ENCODE assay signal across 11 cellular contexts in the genomic region with DNA sequence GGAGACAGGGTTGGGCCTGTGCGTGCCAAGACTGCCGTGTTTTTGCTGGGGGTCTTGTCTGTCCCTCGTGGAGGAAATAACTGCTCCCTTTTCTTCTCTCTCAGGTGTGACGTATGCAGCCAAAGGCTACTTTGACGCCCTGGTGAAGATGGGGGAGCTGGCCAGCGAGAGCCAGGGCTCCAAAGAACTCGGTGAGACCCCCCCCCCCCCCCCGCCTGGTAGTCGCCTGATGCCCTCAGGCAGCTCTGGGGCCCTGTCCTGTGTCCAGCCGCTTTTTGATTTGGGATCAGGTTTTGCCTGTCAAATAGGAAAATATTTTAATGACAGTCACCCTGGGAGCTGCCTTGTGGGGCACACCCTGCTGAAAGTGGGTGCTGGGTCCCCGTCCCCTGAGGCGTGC. TPM values are rescaled to one million over a fixed set of nuclear protein-coding genes. Genes with fewer than 3 reads are reported as not detected.
DNase-seq lines count a peak whose midpoint lies in the region; ATAC-seq and TF ChIP-seq lines count a peak whose summit lies in the region.
"Had no signal": no experiment of that assay in that cellular context is flagged by ENCODE, and none has a peak within 500 bp of the region (broad histone marks: within the 10 kb centered on the region; RNA-seq: fewer than 3 reads in every experiment).

No MANE protein-coding gene starts in this region.

- no peak for TF ChIP-seq RAD21 in SK-N-SH (IDR thresholded peaks at IDR 0.05; ENCODE audit: low read length)

- H3K27me3 ChIP-seq in SK-N-SH (ENCODE audit: insufficient read depth): no peaks in the 10 kb centered on the region
- no peaks in the 10 kb centered on the region for H3K27me3 ChIP-seq in endodermal cell (ENCODE audit: control insufficient read depth, insufficient read depth, low read length, poor library complexity, severe bottlenecking)
- no peaks in the 10 kb centered on the region for H3K27me3 ChIP-seq in transverse colon
- no peaks in the 10 kb centered on the region for H3K27me3 ChIP-seq in adrenal gland

- POLR2A ChIA-PET in SK-N-SH (lab: Yijun Ruan, JAX): interaction anchor here (1.7 kb wide), 1 partner anchor 19 kb away, joined by 6 read pairs; no protein-coding TSS in a partner anchor

- TF ChIP-seq EP300 in SK-N-SH (IDR thresholded peaks at IDR 0.05; ENCODE audit: borderline replicate concordance in 1 of 2, low read depth in 1 of 2, low read length in 1 of 2) (no peak), transverse colon (IDR thresholded peaks at IDR 0.05; ENCODE audit: low read depth) (no peak)

- 86% methylated on average over 12 of the region's 12 CpGs for WGBS in SK-N-SH (ENCODE audit: low lambda C conversion rate)
- 90 to 91% methylated on average over 7 to 10 of the region's 12 CpGs for WGBS in endodermal cell (ENCODE audit: insufficient coverage in 1 of 2, insufficient read length in 1 of 2), 2 experiments
- WGBS in transverse colon (ENCODE audit: low coverage in 1 of 2), 2 donors: 93% methylated on average over 11 of the region's 12 CpGs; no CpG with 5 or more reads in 1 of the 2 donors
- WGBS in adrenal gland, 4 donors: 75 to 86% (median 83%) methylated on average over 6 to 12 of the region's 12 CpGs

- H3K36me3 ChIP-seq in SK-N-SH (replicated peaks in 1 of 2; ENCODE audit: control insufficient read depth in 1 of 2, insufficient read depth in 2 of 2, low read length in 1 of 2) (peaks cover 2 to 5% of the 10 kb centered on the region in 2 experiments), endodermal cell (ENCODE audit: control insufficient read depth, insufficient read depth, low read length) (peaks cover 3% of the 10 kb centered on the region), transverse colon (no peaks in the 10 kb centered on the region), adrenal gland (replicated peaks in 1 of 2) (peaks cover 0 to 3% of the 10 kb centered on the region in 2 donors)

- TF ChIP-seq POLR2A in transverse colon (IDR thresholded peaks at IDR 0.05) (no peak), adrenal gland (IDR thresholded peaks at IDR 0.05) (no peak)

- peaks cover 13% of the 10 kb centered on the region for H3K36me3 Mint-ChIP-seq in endodermal cell (ENCODE audit: low read depth)
- peaks cover 29% of the 10 kb centered on the region for H3K36me3 Mint-ChIP-seq in nephron progenitor cell (ENCODE audit: low read depth)

- no peaks in the 10 kb centered on the region for H3F3A ChIP-seq in SK-N-SH (replicated peaks; ENCODE audit: insufficient read depth)

- H3K9me2 ChIP-seq in SK-N-SH: no peaks in the 10 kb centered on the region

- TF ChIP-seq CTCF in SK-N-SH (IDR thresholded peaks at IDR 0.05) (no peak), endodermal cell (conservative IDR thresholded peaks at IDR 0.05) (no peak), nephron progenitor cell (IDR thresholded peaks at IDR 0.05) (no peak), transverse colon (IDR thresholded peaks at IDR 0.05) (no peak), adrenal gland (IDR thresholded peaks at IDR 0.05) (no peak)

- no peak overlapping the region for H3K4me2 ChIP-seq in SK-N-SH

- H3K9ac ChIP-seq in SK-N-SH (no peak overlapping the region), endodermal cell (ENCODE audit: extremely low read depth, low read length, poor library complexity, severe bottlenecking) (no peak overlapping the region)

- no peak overlapping the region for H2AFZ ChIP-seq in SK-N-SH (ENCODE audit: low read depth)

- intact Hi-C loops in transverse colon (cut with DNase I; ENCODE audit: low total_unique reads): no loop called here
- intact Hi-C loops in adrenal gland (cut with DNase I): no loop called here

- peak overlapping the region in 1 of 2 experiments; percentile 45; a peak in 2 of 4 replicates for H3K27ac ChIP-seq in SK-N-SH (ENCODE audit: low read depth in 2 of 2, low read length in 1 of 2)
- H3K27ac ChIP-seq in endodermal cell (ENCODE audit: low read depth, low read length): peak overlapping the region; percentile 78
- peak overlapping the region; percentile 74 to 82 (median 80) for H3K27ac ChIP-seq in transverse colon
- peak overlapping the region in 2 of 5 donors; percentile 45 to 58 for H3K27ac ChIP-seq in adrenal gland

- H3K4me1 Mint-ChIP-seq in endodermal cell: peaks cover 13% of the 10 kb centered on the region
- H3K4me1 Mint-ChIP-seq in nephron progenitor cell: peaks cover 34% of the 10 kb centered on the region
- H3K4me1 Mint-ChIP-seq: activated B cell treated with CpG ODN at 0.5 μM for 24 hours had no signal

- no peak overlapping the region for H3K27ac Mint-ChIP-seq in endodermal cell
- peak overlapping the region; percentile 78 for H3K27ac Mint-ChIP-seq in nephron progenitor cell
- H3K27ac Mint-ChIP-seq: activated B cell treated with CpG ODN at 0.5 μM for 24 hours had no signal

- H3K4me3 ChIP-seq in SK-N-SH (ENCODE audit: low read depth in 2 of 2, low read length in 1 of 2): no peak overlapping the region
- H3K4me3 ChIP-seq in endodermal cell (ENCODE audit: low read length): no peak overlapping the region
- no peak overlapping the region for H3K4me3 ChIP-seq in transverse colon
- H3K4me3 ChIP-seq in adrenal gland: no peak overlapping the region

- no peak for ATAC-seq in SK-N-SH treated with all-trans-retinoic acid at 6 μM for 48 hours

- H3K4me1 ChIP-seq in SK-N-SH (ENCODE audit: control insufficient read depth in 1 of 2, insufficient read depth in 2 of 2, low read depth in 1 of 2, low read length in 1 of 2): peaks cover 9 to 19% of the 10 kb centered on the region in 2 experiments; a peak in 1 of 4 replicates
- H3K4me1 ChIP-seq in endodermal cell (ENCODE audit: control insufficient read depth, insufficient read depth, low read length): peaks cover 3% of the 10 kb centered on the region
- peaks cover 3 to 40% (median 29%) of the 10 kb centered on the region in 4 donors for H3K4me1 ChIP-seq in transverse colon
- H3K4me1 ChIP-seq in adrenal gland (replicated peaks in 1 of 2): peaks cover 0 to 11% of the 10 kb centered on the region in 2 donors

- no peaks in the 10 kb centered on the region for H3K79me2 ChIP-seq in SK-N-SH (ENCODE audit: insufficient read depth)

- peak; percentile 65 for DNase-seq in SK-N-SH
- DNase-seq in endodermal cell: no peak
- DNase-seq in nephron progenitor cell: no peak
- DNase-seq in transverse colon: no peak
- DNase-seq in DMS79 (lab: John Stamatoyannopoulos, UW): no peak
- no peak for DNase-seq in adrenal gland
- DNase-seq in amygdala (lab: John Stamatoyannopoulos, UW): no peak
- DNase-seq: activated B cell treated with CpG ODN at 0.5 μM for 24 hours; amniotic stem cell; NK-92 treated with Interleukin-12 subunit alpha and Interleukin-12 subunit beta, amount 100 ng/mL, for 24 hours had no signal

- no peaks in the 10 kb centered on the region for H3K27me3 Mint-ChIP-seq in endodermal cell (ENCODE audit: insufficient read depth)
- H3K27me3 Mint-ChIP-seq in nephron progenitor cell (ENCODE audit: low read depth, poor library complexity): peaks cover 3% of the 10 kb centered on the region
- H3K27me3 Mint-ChIP-seq: activated B cell treated with CpG ODN at 0.5 μM for 24 hours had no signal

- CTCF ChIA-PET in SK-N-SH (lab: Yijun Ruan, JAX): interaction anchor here (0.8 to 3.3 kb wide), 9 partner anchors 9 to 631 kb away, joined by 3 to 21 read pairs (median 4); no protein-coding TSS in a partner anchor

- no peaks in the 10 kb centered on the region for H3K9me3 Mint-ChIP-seq in endodermal cell
- no peaks in the 10 kb centered on the region for H3K9me3 Mint-ChIP-seq in nephron progenitor cell
- H3K9me3 Mint-ChIP-seq: activated B cell treated with CpG ODN at 0.5 μM for 24 hours had no signal

- in situ Hi-C loops in transverse colon (cut with MboI; ENCODE audit: low pct_ligation_motif_present in 1 of 4, low pct_unique_long_range_greater_than_20kb in 1 of 4, low sequenced_read_pairs in 3 of 4): no loop called here

- H3K9me3 ChIP-seq in SK-N-SH (no peaks in the 10 kb centered on the region), endodermal cell (ENCODE audit: control insufficient read depth, low read length) (no peaks in the 10 kb centered on the region), transverse colon (no peaks in the 10 kb centered on the region), adrenal gland (replicated peaks in 1 of 3) (no peaks in the 10 kb centered on the region)

- 0 out of 2 replicates have a peak, but pooled peaks cover 8% of the 10 kb centered on the region for H4K20me1 ChIP-seq in SK-N-SH (ENCODE audit: insufficient read depth)

- H3K4me3 Mint-ChIP-seq in endodermal cell (no peak overlapping the region), nephron progenitor cell (no peak overlapping the region)
- H3K4me3 Mint-ChIP-seq: activated B cell treated with CpG ODN at 0.5 μM for 24 hours had no signal

TF ChIP-seq in SK-N-SH, 30 proteins besides CTCF, POLR2A, EP300 and RAD21:
- TF ChIP-seq NFIC (IDR thresholded peaks at IDR 0.05; ENCODE audit: borderline replicate concordance) (no peak), MAX (IDR thresholded peaks at IDR 0.05; ENCODE audit: low read depth) (no peak), TEAD4 (IDR thresholded peaks at IDR 0.05; ENCODE audit: borderline replicate concordance, insufficient read depth) (no peak)

TF ChIP-seq in SK-N-SH treated with all-trans-retinoic acid at 6 μM for 48 hours, 23 proteins besides CTCF, POLR2A, EP300 and RAD21 (continues in another document):
- TF ChIP-seq RARB (CRISPR knock-in tag; IDR thresholded peaks at IDR 0.05) (no peak), ZC3H10 (CRISPR knock-in tag; IDR thresholded peaks at IDR 0.05) (no peak), ZNF565 (CRISPR knock-in tag; conservative IDR thresholded peaks at IDR 0.05; ENCODE audit: low read depth) (no peak)

RNA-seq across cellular contexts. Expression of gene BAIAP2, which starts 22.8 kb away (rescaled TPM):
- 15.5 and 19.8 TPM in 2 replicates for polyA plus RNA-seq in SK-N-SH (2012; rRNA removed)
- polyA plus RNA-seq in SK-N-SH (2012; cell fraction: cytosol; rRNA removed): 10.3 and 14.6 TPM in 2 replicates
- polyA plus RNA-seq in SK-N-SH (2012; cell fraction: nucleus; rRNA removed): 39.2 and 39.3 TPM in 2 replicates
- total RNA-seq in endodermal cell: 10 to 100 TPM; 24.9 to 32.7 TPM
- 41.7 TPM for polyA plus RNA-seq in endodermal cell (2013, experiment 1 of 2)
- 39.0 TPM for polyA plus RNA-seq in endodermal cell (2013, experiment 2 of 2)
- total RNA-seq in transverse colon: 10 to 100 TPM; 11.7 to 62.1 (median 39.6) TPM
- 10 to 100 TPM in 7 of 8 donors, 1 to 10 TPM in 1; 7.8 to 19.9 (median 15.3) TPM for total RNA-seq in adrenal gland
- 10 to 100 TPM in 2 of 3 donors, 1 to 10 TPM in 1; 8.7 to 33.4 (median 12.1) TPM for polyA plus RNA-seq in adrenal gland
